Comparison of ENCODE assay signal across 24 cellular contexts in the genomic region with DNA sequence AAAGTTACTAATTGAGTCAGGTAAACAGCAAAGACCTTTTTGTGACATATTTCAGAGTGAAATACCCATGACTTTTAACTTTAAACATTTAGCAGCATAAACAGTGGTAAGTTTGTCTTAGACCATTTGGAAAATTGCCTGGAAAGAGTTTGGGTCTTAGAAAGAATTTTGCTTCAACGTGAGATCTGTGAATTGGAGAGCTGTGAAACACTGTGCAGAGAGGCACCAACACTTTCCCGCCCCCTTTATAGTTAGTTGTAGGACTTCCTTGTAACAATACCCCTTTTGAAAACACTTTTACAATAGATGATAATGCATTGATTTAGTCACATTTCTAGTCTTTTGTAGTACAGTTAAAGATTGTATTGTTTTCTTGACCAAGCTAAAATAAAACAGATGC. TPM values are rescaled to one million over a fixed set of nuclear protein-coding genes. Genes with fewer than 3 reads are reported as not detected.
DNase-seq lines count a peak whose midpoint lies in the region; ATAC-seq, FAIRE-seq and TF ChIP-seq lines count a peak whose summit lies in the region.
"Had no signal": no experiment of that assay in that cellular context is flagged by ENCODE, and none has a peak within 500 bp of the region (broad histone marks: within the 10 kb centered on the region; RNA-seq: fewer than 3 reads in every experiment).

No MANE protein-coding gene starts in this region.

- POLR2A ChIA-PET in activated CD8-positive, alpha-beta T cell treated with anti-CD3 and anti-CD28 coated beads for 36 hours (lab: Charles Lee), result no interaction called here
- POLR2A ChIA-PET in activated CD8-positive, alpha-beta T cell treated with anti-CD3 and anti-CD28 coated beads, Interleukin-2, amount 10 ng/mL, durations not matched to agents 7 days and 5 days (lab: Charles Lee), result interaction anchor here (1.6 kb wide), 1 partner anchor 18 kb away, joined by 8 read pairs; no protein-coding TSS in a partner anchor
- POLR2A ChIA-PET in HCT116 (lab: Charles Lee), result no interaction called here

- H2AFZ ChIP-seq in HCT116 (ENCODE audit: low read depth, low read length, poor library complexity, severe bottlenecking), result peak overlapping the region; percentile 74

- no peak overlapping the region for H3K9ac ChIP-seq in HCT116 (ENCODE audit: low read length)
- H3K9ac ChIP-seq: BLaER1 had no signal

- H3K79me2 ChIP-seq in HCT116 (ENCODE audit: insufficient read depth, low read length), result no peaks in the 10 kb centered on the region

- intact Hi-C loops in activated CD8-positive, alpha-beta T cell treated with anti-CD3 and anti-CD28 coated beads for 36 hours (cut with micrococcal nuclease), result no loop called here
- intact Hi-C loops in HCT116 (cut with micrococcal nuclease), result no loop called here
- intact Hi-C loops in pancreas (cut with DNase I), result no loop called here

- no TSS peak for BruUV-seq in HCT116 (replicated peaks; lab: Mats Ljungman, UMichigan)

- no peaks in the 10 kb centered on the region for H4K20me1 ChIP-seq in HCT116 (ENCODE audit: insufficient read depth)
- H4K20me1 ChIP-seq: BLaER1 had no signal

- H3K4me1 Mint-ChIP-seq in activated CD8-positive, alpha-beta T cell treated with anti-CD3 and anti-CD28 coated beads for 36 hours (ENCODE audit: low read depth), result peaks cover 55% of the 10 kb centered on the region
- H3K4me1 Mint-ChIP-seq in activated CD8-positive, alpha-beta T cell treated with anti-CD3 and anti-CD28 coated beads, Interleukin-2, amount 10 ng/mL, durations not matched to agents 7 days and 5 days (ENCODE audit: low read depth), result peaks cover 47% of the 10 kb centered on the region
- H3K4me1 Mint-ChIP-seq: endodermal cell had no signal

- no peaks in the 10 kb centered on the region for H3K9me3 Mint-ChIP-seq in activated CD8-positive, alpha-beta T cell treated with anti-CD3 and anti-CD28 coated beads for 36 hours
- H3K9me3 Mint-ChIP-seq in activated CD8-positive, alpha-beta T cell treated with anti-CD3 and anti-CD28 coated beads, Interleukin-2, amount 10 ng/mL, durations not matched to agents 7 days and 5 days (ENCODE audit: insufficient read depth), result no peaks in the 10 kb centered on the region
- H3K9me3 Mint-ChIP-seq: endodermal cell; immature natural killer cell; T-helper 1 cell treated with Interleukin-12 subunit alpha and Interleukin-12 subunit beta and Interleukin-4 antibody, amounts not matched to agents 30 μg/mL and 1 μg/mL, for 36 hours had no signal

- CTCF ChIA-PET in activated CD8-positive, alpha-beta T cell treated with anti-CD3 and anti-CD28 coated beads for 36 hours (lab: Charles Lee), result interaction anchor here (1.3 to 2.2 kb wide), 5 partner anchors 9 to 42 kb away, joined by 3 to 7 read pairs (median 4); no protein-coding TSS in a partner anchor
- CTCF ChIA-PET in activated CD8-positive, alpha-beta T cell treated with anti-CD3 and anti-CD28 coated beads, Interleukin-2, amount 10 ng/mL, durations not matched to agents 7 days and 5 days (lab: Charles Lee), result interaction anchor here (0.9 to 1.3 kb wide), 3 partner anchors 9 to 21 kb away, joined by 4 to 6 read pairs (median 5); no protein-coding TSS in a partner anchor
- CTCF ChIA-PET in HCT116 (lab: Charles Lee), result no interaction called here

- H3K9me3 ChIP-seq in HCT116 (ENCODE audit: control insufficient read depth in 1 of 2, insufficient read depth in 1 of 2, low read depth in 1 of 2, low read length in 2 of 2) (no peaks in the 10 kb centered on the region), pancreas (no peaks in the 10 kb centered on the region)
- H3K9me3 ChIP-seq: BLaER1, neutrophil had no signal

- in situ Hi-C loops in astrocyte of the spinal cord (cut with HindIII; ENCODE audit: low sequenced_read_pairs), result no loop called here

- TF ChIP-seq CTCF in activated CD8-positive, alpha-beta T cell treated with anti-CD3 and anti-CD28 coated beads for 36 hours (IDR thresholded peaks at IDR 0.05), result no peak
- TF ChIP-seq CTCF in HCT116 (IDR thresholded peaks at IDR 0.05 in 2 of 3, conservative IDR thresholded peaks at IDR 0.05 in 1 of 3; ENCODE audit: borderline replicate concordance in 1 of 3, insufficient read depth in 1 of 3, low read depth in 2 of 3, low read length in 2 of 3), result no peak
- TF ChIP-seq CTCF in astrocyte of the spinal cord (IDR thresholded peaks at IDR 0.05; ENCODE audit: low read depth, low read length), result no peak
- no peak for TF ChIP-seq CTCF in pancreas (IDR thresholded peaks at IDR 0.05)

- WGBS in pancreas, 2 donors, result 65 to 72% methylated on average over 2 of the region's 2 CpGs

- H3K4me3 Mint-ChIP-seq in activated CD8-positive, alpha-beta T cell treated with anti-CD3 and anti-CD28 coated beads for 36 hours, result no peak overlapping the region
- no peak overlapping the region for H3K4me3 Mint-ChIP-seq in activated CD8-positive, alpha-beta T cell treated with anti-CD3 and anti-CD28 coated beads, Interleukin-2, amount 10 ng/mL, durations not matched to agents 7 days and 5 days
- H3K4me3 Mint-ChIP-seq: activated CD4-positive, alpha-beta T cell treated with anti-CD3 and anti-CD28 coated beads, Interleukin-2, amount 10 ng/mL, durations not matched to agents 24 days and 14 days; endodermal cell; immature natural killer cell; T-helper 1 cell treated with Interleukin-12 subunit alpha and Interleukin-12 subunit beta and Interleukin-4 antibody, amounts not matched to agents 30 μg/mL and 1 μg/mL, for 36 hours had no signal

- H3K27me3 ChIP-seq in HCT116 (ENCODE audit: insufficient read depth, low read length) (no peaks in the 10 kb centered on the region), pancreas (no peaks in the 10 kb centered on the region)
- H3K27me3 ChIP-seq: BLaER1, neutrophil had no signal

- H3K27ac Mint-ChIP-seq in activated CD8-positive, alpha-beta T cell treated with anti-CD3 and anti-CD28 coated beads for 36 hours, result peak overlapping the region; percentile 16
- H3K27ac Mint-ChIP-seq in activated CD8-positive, alpha-beta T cell treated with anti-CD3 and anti-CD28 coated beads, Interleukin-2, amount 10 ng/mL, durations not matched to agents 7 days and 5 days, result no peak overlapping the region
- H3K27ac Mint-ChIP-seq: activated CD4-positive, alpha-beta T cell treated with anti-CD3 and anti-CD28 coated beads, Interleukin-2, amount 10 ng/mL, durations not matched to agents 24 days and 14 days; endodermal cell; immature natural killer cell; T-helper 1 cell treated with Interleukin-12 subunit alpha and Interleukin-12 subunit beta and Interleukin-4 antibody, amounts not matched to agents 30 μg/mL and 1 μg/mL, for 36 hours had no signal

- no peaks in the 10 kb centered on the region for H3K36me3 Mint-ChIP-seq in activated CD8-positive, alpha-beta T cell treated with anti-CD3 and anti-CD28 coated beads for 36 hours (ENCODE audit: low read depth)
- no peaks in the 10 kb centered on the region for H3K36me3 Mint-ChIP-seq in activated CD8-positive, alpha-beta T cell treated with anti-CD3 and anti-CD28 coated beads, Interleukin-2, amount 10 ng/mL, durations not matched to agents 7 days and 5 days (ENCODE audit: low read depth)
- H3K36me3 Mint-ChIP-seq: immature natural killer cell had no signal

- no peak for TF ChIP-seq RAD21 in HCT116 (IDR thresholded peaks at IDR 0.05; ENCODE audit: low read depth)

- H3K27ac ChIP-seq in HCT116 (ENCODE audit: low read depth, low read length) (no peak overlapping the region), pancreas (no peak overlapping the region)
- H3K27ac ChIP-seq: BLaER1, neutrophil had no signal

- H3K4me1 ChIP-seq in HCT116 (ENCODE audit: control insufficient read depth in 1 of 2, insufficient read depth in 2 of 2, low read length in 2 of 2) (no peaks in the 10 kb centered on the region), pancreas (peaks cover 0 to 3% (median 0%) of the 10 kb centered on the region in 3 donors)

- no peak for TF ChIP-seq POLR2A in HCT116 (IDR thresholded peaks at IDR 0.05; ENCODE audit: borderline replicate concordance, extremely low read depth, insufficient read depth, insufficient read length)

- H3K27me3 Mint-ChIP-seq in activated CD8-positive, alpha-beta T cell treated with anti-CD3 and anti-CD28 coated beads for 36 hours, result no peaks in the 10 kb centered on the region
- H3K27me3 Mint-ChIP-seq in activated CD8-positive, alpha-beta T cell treated with anti-CD3 and anti-CD28 coated beads, Interleukin-2, amount 10 ng/mL, durations not matched to agents 7 days and 5 days (ENCODE audit: low read depth), result no peaks in the 10 kb centered on the region
- H3K27me3 Mint-ChIP-seq: activated CD4-positive, alpha-beta T cell treated with anti-CD3 and anti-CD28 coated beads, Interleukin-2, amount 10 ng/mL, durations not matched to agents 24 days and 14 days had no signal

- RAD21 ChIA-PET in HCT116 (lab: Charles Lee; ENCODE audit: low non-redundant PET in 1 of 2, low total read pairs in 2 of 2, uncharacterized antibody in 2 of 2, unreplicated experiment in 2 of 2), result interaction anchor here in 1 of 2 experiments (0.6 kb wide), 1 partner anchor 72 kb away, joined by 4 read pairs; no protein-coding TSS in a partner anchor

- H3K36me3 ChIP-seq in HCT116 (ENCODE audit: control insufficient read depth in 1 of 2, insufficient read depth in 2 of 2, low read length in 2 of 2) (no peaks in the 10 kb centered on the region), pancreas (no peaks in the 10 kb centered on the region)
- H3K36me3 ChIP-seq: BLaER1, neutrophil had no signal

- no peak for FAIRE-seq in pancreas (lab: Jason Lieb, UNC)
- FAIRE-seq: D721Med, G401.6 had no signal

- no peak overlapping the region for H3K4me2 ChIP-seq in HCT116 (ENCODE audit: low read length)

- no peaks in the 10 kb centered on the region for H3K9me2 ChIP-seq in HCT116 (ENCODE audit: insufficient read depth)

- no peak for DNase-seq in activated CD8-positive, alpha-beta T cell treated with anti-CD3 and anti-CD28 coated beads for 36 hours
- no peak for DNase-seq in activated CD8-positive, alpha-beta T cell treated with anti-CD3 and anti-CD28 coated beads, Interleukin-2, amount 10 ng/mL, durations not matched to agents 7 days and 5 days
- no peak for DNase-seq in HCT116 (ENCODE audit: low read depth, low spot score)
- DNase-seq in astrocyte of the spinal cord (ENCODE audit: low read depth, low spot score), result peak; percentile 36
- DNase-seq in pons (ENCODE audit: low spot score), result peak; percentile 79
- DNase-seq in pancreas, result no peak
- DNase-seq in NCI-H2029 (lab: John Stamatoyannopoulos, UW), result no peak
- DNase-seq: activated CD4-positive, alpha-beta T cell treated with anti-CD3 and anti-CD28 coated beads, Interleukin-2, amount 10 ng/mL, durations not matched to agents 24 days and 14 days; activated CD8-positive, alpha-beta memory T cell treated with anti-CD3 and anti-CD28 coated beads, Interleukin-2, amount 50 U/mL, for 4 hours; activated effector memory CD4-positive, alpha-beta T cell treated with anti-CD3 and anti-CD28 coated beads, Interleukin-2, amount 50 U/mL, for 16 hours; endodermal cell; immature natural killer cell; MV-4-11; NCI-H1694 treated with DMSO at 0.1 percent for 48 hours; NCI-H774; SHP77 treated with DMSO at 0.1 percent for 48 hours; stimulated activated CD4-positive, alpha-beta T cell treated with anti-CD3 and anti-CD28 coated beads, Interleukin-4, amount 100 ng/mL, for 4 hours had no signal

- H3K4me3 ChIP-seq in HCT116 (replicated peaks in 1 of 2; ENCODE audit: low read depth in 1 of 2, low read length in 2 of 2) (no peak overlapping the region), astrocyte of the spinal cord (ENCODE audit: low read depth, low read length) (no peak overlapping the region), pancreas (no peak overlapping the region)
- H3K4me3 ChIP-seq: BLaER1 had no signal

- ATAC-seq in activated CD8-positive, alpha-beta T cell treated with anti-CD3 and anti-CD28 coated beads for 36 hours, result no peak
- ATAC-seq in activated CD8-positive, alpha-beta T cell treated with anti-CD3 and anti-CD28 coated beads, Interleukin-2, amount 10 ng/mL, durations not matched to agents 7 days and 5 days, result no peak
- ATAC-seq in HCT116 (no peak), pancreas (no peak), HG02970 (IDR thresholded peaks at IDR 0.05; ENCODE audit: low FRiP score, unreplicated experiment) (no peak)
- ATAC-seq: PC-3 had no signal

RNA-seq across cellular contexts. Expression of a gene that starts 43.6 kb away (rescaled TPM):
- total RNA-seq in activated CD8-positive, alpha-beta T cell treated with anti-CD3 and anti-CD28 coated beads for 36 hours, result 100 to 1,000 TPM; 341 to 360 TPM
- 100 to 1,000 TPM; 469 to 504 TPM for total RNA-seq in activated CD8-positive, alpha-beta T cell treated with anti-CD3 and anti-CD28 coated beads, Interleukin-2, amount 10 ng/mL, durations not matched to agents 7 days and 5 days
- total RNA-seq in HCT116 (2021; ENCODE audit: unreplicated experiment), result 200 TPM
- polyA plus RNA-seq in HCT116 (2012), result 69.4 and 70.1 TPM in 2 replicates
- 10 to 100 TPM; 30.5 to 73.2 (median 49.2) TPM for total RNA-seq in pancreas
- 10 to 100 TPM; 15.2 to 22.2 TPM for polyA plus RNA-seq in pancreas

Comparison
In these comparisons a context has a peak if more than half of its experiments do, and no peak if none do; other contexts are left out.
1. DNase-seq: peak in astrocyte of the spinal cord (single experiment) and pons (single experiment); none in activated CD8-positive, alpha-beta T cell treated with anti-CD3 and anti-CD28 coated beads for 36 hours (single experiment), activated CD8-positive, alpha-beta T cell treated with anti-CD3 and anti-CD28 coated beads, Interleukin-2, amount 10 ng/mL, durations not matched to agents 7 days and 5 days (single experiment), HCT116 (single experiment), pancreas (0 of 6) and NCI-H2029 (single experiment).